ENCODE assay signal across 21 cellular contexts in the genomic region with DNA sequence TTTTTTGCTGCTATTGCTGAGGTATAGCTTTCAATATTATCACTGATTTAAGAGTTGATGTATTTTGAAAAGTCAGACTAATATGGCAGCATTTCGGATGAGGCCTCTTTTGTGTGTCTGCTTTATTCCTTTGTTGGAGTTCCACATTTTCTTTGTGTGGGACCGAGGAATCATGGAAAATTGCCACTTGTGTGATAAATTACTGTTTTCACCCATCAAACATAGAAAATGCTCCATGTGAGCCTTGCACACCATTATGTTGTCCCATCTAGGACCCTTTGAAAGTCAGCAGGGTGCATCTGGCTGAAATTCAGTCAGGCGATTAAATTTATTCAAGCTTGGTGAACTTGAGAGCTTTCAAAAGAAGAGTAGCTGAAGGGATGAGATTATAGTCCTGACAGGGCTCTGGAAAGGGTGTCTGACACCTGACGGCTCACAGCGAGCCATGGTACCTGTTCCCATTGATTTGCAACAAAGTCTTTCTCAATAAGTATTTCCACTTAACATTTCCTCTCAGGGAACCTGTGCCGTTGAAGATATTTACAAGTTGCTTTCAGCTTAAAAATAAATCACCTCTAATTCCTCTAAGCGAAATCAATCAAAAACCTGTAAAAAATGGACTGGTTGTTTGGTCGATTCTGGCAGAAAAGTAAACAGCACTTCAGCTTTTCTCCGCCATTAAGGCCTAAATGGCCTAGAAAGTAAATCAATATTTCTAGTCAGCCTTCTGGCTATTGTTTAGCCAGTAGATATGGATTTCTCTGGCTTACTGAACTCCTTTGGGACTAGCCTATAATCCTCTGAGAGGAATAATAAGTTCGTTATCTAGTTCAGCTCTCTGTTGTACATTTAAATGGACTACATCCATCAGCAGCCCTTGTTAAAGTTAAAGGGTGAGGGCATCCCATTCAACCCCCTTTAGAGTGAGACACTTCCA.
DNase-seq lines count a peak whose midpoint lies in the region; ATAC-seq and TF ChIP-seq lines count a peak whose summit lies in the region.
"Had no signal": no experiment of that assay in that cellular context is flagged by ENCODE, and none has a peak within 500 bp of the region (broad histone marks: within the 10 kb centered on the region; RNA-seq: fewer than 3 reads in every experiment).

No MANE protein-coding gene starts in this region.

- H3K4me1 Mint-ChIP-seq in activated naive CD8-positive, alpha-beta T cell treated with anti-CD3 and anti-CD28 coated beads, Interleukin-2, amount 50 U/mL, for 24 hours, result no peaks in the 10 kb centered on the region
- H3K4me1 Mint-ChIP-seq in activated T-cell treated with anti-CD3 and anti-CD28 coated beads, Interleukin-2, amount 50 U/mL, for 72 hours (ENCODE audit: low read depth), result no peaks in the 10 kb centered on the region

- H3K27me3 ChIP-seq in A673 (replicated peaks; ENCODE audit: insufficient read depth, low read depth, low read length, poor library complexity), result no peaks in the 10 kb centered on the region
- H3K27me3 ChIP-seq in tibial nerve, result no peaks in the 10 kb centered on the region

- H3K9me3 Mint-ChIP-seq in activated naive CD8-positive, alpha-beta T cell treated with anti-CD3 and anti-CD28 coated beads, Interleukin-2, amount 50 U/mL, for 24 hours, result peaks cover 6% of the 10 kb centered on the region
- H3K9me3 Mint-ChIP-seq in activated T-cell treated with anti-CD3 and anti-CD28 coated beads, Interleukin-2, amount 50 U/mL, for 72 hours, result peaks cover 0 to 2% of the 10 kb centered on the region in 2 donors
- H3K9me3 Mint-ChIP-seq: activated T-helper 1 cell treated with anti-CD3 and anti-CD28 coated beads, Interleukin-12 subunit alpha, Interleukin-12 subunit beta, Interleukin-2, Interleukin-4 antibody, amounts not matched to agents 30 ng/mL and 10 ng/mL and 1 ng/mL, durations not matched to agents 14 hours and 24 hours and 36 hours; nephron had no signal

- H3K4me3 ChIP-seq in A673 (ENCODE audit: low read depth, low read length, poor library complexity, severe bottlenecking) (no peak overlapping the region), tibial nerve (no peak overlapping the region)
- H3K4me3 ChIP-seq: A549, GM23248, K562 had no signal

- H3K27ac Mint-ChIP-seq in activated naive CD8-positive, alpha-beta T cell treated with anti-CD3 and anti-CD28 coated beads, Interleukin-2, amount 50 U/mL, for 24 hours, result no peak overlapping the region
- no peak overlapping the region for H3K27ac Mint-ChIP-seq in activated T-cell treated with anti-CD3 and anti-CD28 coated beads, Interleukin-2, amount 50 U/mL, for 72 hours
- H3K27ac Mint-ChIP-seq: activated CD8-positive, alpha-beta T cell treated with anti-CD3 and anti-CD28 coated beads for 36 hours; activated T-helper 1 cell treated with anti-CD3 and anti-CD28 coated beads, Interleukin-12 subunit alpha, Interleukin-12 subunit beta, Interleukin-2, Interleukin-4 antibody, amounts not matched to agents 30 ng/mL and 10 ng/mL and 1 ng/mL, durations not matched to agents 14 hours and 24 hours and 36 hours; nephron had no signal

- DNase-seq in A673 (ENCODE audit: low spot score) (peak; percentile 34), NCI-H2107 treated with DMSO at 0.1 percent for 48 hours (lab: John Stamatoyannopoulos, UW; ENCODE audit: unreplicated experiment) (peak; percentile 99), SK-N-DZ (ENCODE audit: low spot score) (peak; percentile 12), NCI-H1694 (lab: John Stamatoyannopoulos, UW) (no peak), tibial nerve (ENCODE audit: low spot score in 2 of 2) (no peak)
- no peak for DNase-seq in activated naive CD8-positive, alpha-beta T cell treated with anti-CD3 and anti-CD28 coated beads, Interleukin-2, amount 50 U/mL, for 24 hours
- no peak for DNase-seq in activated T-cell treated with anti-CD3 and anti-CD28 coated beads, Interleukin-2, amount 50 U/mL, for 72 hours
- DNase-seq: activated CD8-positive, alpha-beta T cell treated with anti-CD3 and anti-CD28 coated beads for 36 hours; cerebellar nuclear complex; foreskin melanocyte; GM23248; mammary epithelial cell; NCI-H1048; PC-3; right cardiac atrium; stimulated activated CD4-positive, alpha-beta T cell treated with anti-CD3 and anti-CD28 coated beads, Interleukin-1b, Interleukin-23, amount 100 ng/mL, for 48 hours had no signal

- no TSS peak for BruUV-seq in A673 (replicated peaks; lab: Mats Ljungman, UMichigan)

- H3K4me1 ChIP-seq in A673 (ENCODE audit: insufficient read depth, low read length, poor library complexity, severe bottlenecking) (no peaks in the 10 kb centered on the region), tibial nerve (no peaks in the 10 kb centered on the region)
- H3K4me1 ChIP-seq: A549 had no signal

- no peak overlapping the region for H3K27ac ChIP-seq in A673 (ENCODE audit: low read depth, low read length, poor library complexity, severe bottlenecking)
- no peak overlapping the region for H3K27ac ChIP-seq in tibial nerve
- H3K27ac ChIP-seq: A549, GM23248 had no signal

- WGBS in tibial nerve, 2 donors, result 70 to 76% methylated on average over 10 of the region's 10 CpGs

- H3K4me3 Mint-ChIP-seq in activated naive CD8-positive, alpha-beta T cell treated with anti-CD3 and anti-CD28 coated beads, Interleukin-2, amount 50 U/mL, for 24 hours, result no peak overlapping the region
- H3K4me3 Mint-ChIP-seq in activated T-cell treated with anti-CD3 and anti-CD28 coated beads, Interleukin-2, amount 50 U/mL, for 72 hours, result no peak overlapping the region
- H3K4me3 Mint-ChIP-seq: activated CD8-positive, alpha-beta T cell treated with anti-CD3 and anti-CD28 coated beads for 36 hours; activated T-helper 1 cell treated with anti-CD3 and anti-CD28 coated beads, Interleukin-12 subunit alpha, Interleukin-12 subunit beta, Interleukin-2, Interleukin-4 antibody, amounts not matched to agents 30 ng/mL and 10 ng/mL and 1 ng/mL, durations not matched to agents 14 hours and 24 hours and 36 hours; nephron had no signal

- H3K27me3 Mint-ChIP-seq in activated naive CD8-positive, alpha-beta T cell treated with anti-CD3 and anti-CD28 coated beads, Interleukin-2, amount 50 U/mL, for 24 hours, result no peaks in the 10 kb centered on the region
- no peaks in the 10 kb centered on the region for H3K27me3 Mint-ChIP-seq in activated T-cell treated with anti-CD3 and anti-CD28 coated beads, Interleukin-2, amount 50 U/mL, for 72 hours (ENCODE audit: low read depth)
- H3K27me3 Mint-ChIP-seq: activated CD8-positive, alpha-beta T cell treated with anti-CD3 and anti-CD28 coated beads for 36 hours had no signal

- intact Hi-C loops in A673 (cut with micrococcal nuclease; ENCODE audit: unreplicated experiment), result no loop called here

- no peaks in the 10 kb centered on the region for H3K36me3 Mint-ChIP-seq in activated naive CD8-positive, alpha-beta T cell treated with anti-CD3 and anti-CD28 coated beads, Interleukin-2, amount 50 U/mL, for 24 hours (ENCODE audit: low read depth)
- no peaks in the 10 kb centered on the region for H3K36me3 Mint-ChIP-seq in activated T-cell treated with anti-CD3 and anti-CD28 coated beads, Interleukin-2, amount 50 U/mL, for 72 hours (ENCODE audit: insufficient read depth in 2 of 2)

- POLR2A ChIA-PET in A673 (lab: Charles Lee; ENCODE audit: low non-redundant PET), result no interaction called here

- H3K9me3 ChIP-seq in A673 (ENCODE audit: low read depth, low read length, poor library complexity, severe bottlenecking), result no peaks in the 10 kb centered on the region
- H3K9me3 ChIP-seq in tibial nerve, result no peaks in the 10 kb centered on the region
- H3K9me3 ChIP-seq: A549 had no signal

- TF ChIP-seq POLR2A in tibial nerve (IDR thresholded peaks at IDR 0.05), result no peak

- CTCF ChIA-PET in A673 (lab: Charles Lee), result no interaction called here

- TF ChIP-seq CTCF in A673 (conservative IDR thresholded peaks at IDR 0.05; ENCODE audit: low read depth, low read length) (no peak), tibial nerve (IDR thresholded peaks at IDR 0.05) (no peak)

- no peaks in the 10 kb centered on the region for H3K36me3 ChIP-seq in A673 (ENCODE audit: insufficient read depth, low read length, poor library complexity, severe bottlenecking)
- no peaks in the 10 kb centered on the region for H3K36me3 ChIP-seq in tibial nerve

- no peak for TF ChIP-seq EP300 in Ishikawa (IDR thresholded peaks at IDR 0.05; ENCODE audit: borderline replicate concordance)
- no peak for TF ChIP-seq EP300 in tibial nerve (IDR thresholded peaks at IDR 0.05)

- ATAC-seq in activated naive CD8-positive, alpha-beta T cell treated with anti-CD3 and anti-CD28 coated beads, Interleukin-2, amount 50 U/mL, for 24 hours, result no peak
- ATAC-seq in activated T-cell treated with anti-CD3 and anti-CD28 coated beads, Interleukin-2, amount 50 U/mL, for 72 hours (replicated peaks in 1 of 2), result no peak
- ATAC-seq: A549; activated CD8-positive, alpha-beta T cell treated with anti-CD3 and anti-CD28 coated beads for 36 hours; K562; PC-3; right cardiac atrium had no signal

- no peak for TF ChIP-seq RAD21 in Ishikawa (IDR thresholded peaks at IDR 0.05; ENCODE audit: low read depth)

TF ChIP-seq in Ishikawa, 13 proteins besides CTCF, POLR2A, EP300 and RAD21:
- TF ChIP-seq NFIC (IDR thresholded peaks at IDR 0.05) (peak; percentile 26; the same call in 1 of the 2 replicates), EGR1 (IDR thresholded peaks at IDR 0.05) (no peak)
- TF ChIP-seq, protein P1, sequence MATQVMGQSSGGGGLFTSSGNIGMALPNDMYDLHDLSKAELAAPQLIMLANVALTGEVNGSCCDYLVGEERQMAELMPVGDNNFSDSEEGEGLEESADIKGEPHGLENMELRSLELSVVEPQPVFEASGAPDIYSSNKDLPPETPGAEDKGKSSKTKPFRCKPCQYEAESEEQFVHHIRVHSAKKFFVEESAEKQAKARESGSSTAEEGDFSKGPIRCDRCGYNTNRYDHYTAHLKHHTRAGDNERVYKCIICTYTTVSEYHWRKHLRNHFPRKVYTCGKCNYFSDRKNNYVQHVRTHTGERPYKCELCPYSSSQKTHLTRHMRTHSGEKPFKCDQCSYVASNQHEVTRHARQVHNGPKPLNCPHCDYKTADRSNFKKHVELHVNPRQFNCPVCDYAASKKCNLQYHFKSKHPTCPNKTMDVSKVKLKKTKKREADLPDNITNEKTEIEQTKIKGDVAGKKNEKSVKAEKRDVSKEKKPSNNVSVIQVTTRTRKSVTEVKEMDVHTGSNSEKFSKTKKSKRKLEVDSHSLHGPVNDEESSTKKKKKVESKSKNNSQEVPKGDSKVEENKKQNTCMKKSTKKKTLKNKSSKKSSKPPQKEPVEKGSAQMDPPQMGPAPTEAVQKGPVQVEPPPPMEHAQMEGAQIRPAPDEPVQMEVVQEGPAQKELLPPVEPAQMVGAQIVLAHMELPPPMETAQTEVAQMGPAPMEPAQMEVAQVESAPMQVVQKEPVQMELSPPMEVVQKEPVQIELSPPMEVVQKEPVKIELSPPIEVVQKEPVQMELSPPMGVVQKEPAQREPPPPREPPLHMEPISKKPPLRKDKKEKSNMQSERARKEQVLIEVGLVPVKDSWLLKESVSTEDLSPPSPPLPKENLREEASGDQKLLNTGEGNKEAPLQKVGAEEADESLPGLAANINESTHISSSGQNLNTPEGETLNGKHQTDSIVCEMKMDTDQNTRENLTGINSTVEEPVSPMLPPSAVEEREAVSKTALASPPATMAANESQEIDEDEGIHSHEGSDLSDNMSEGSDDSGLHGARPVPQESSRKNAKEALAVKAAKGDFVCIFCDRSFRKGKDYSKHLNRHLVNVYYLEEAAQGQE (IDR thresholded peaks at IDR 0.05; ENCODE audit: low read depth), result no peak

Comparison
In these comparisons a context has a peak if more than half of its experiments do, and no peak if none do; other contexts are left out.
1. DNase-seq: peak in A673 (single experiment), NCI-H2107 treated with DMSO at 0.1 percent for 48 hours (single experiment) and SK-N-DZ (single experiment); none in activated naive CD8-positive, alpha-beta T cell treated with anti-CD3 and anti-CD28 coated beads, Interleukin-2, amount 50 U/mL, for 24 hours (single experiment), activated T-cell treated with anti-CD3 and anti-CD28 coated beads, Interleukin-2, amount 50 U/mL, for 72 hours (0 of 2), NCI-H1694 (single experiment) and tibial nerve (0 of 2).